Comparison of ENCODE assay signal across 32 cellular contexts in the genomic region with DNA sequence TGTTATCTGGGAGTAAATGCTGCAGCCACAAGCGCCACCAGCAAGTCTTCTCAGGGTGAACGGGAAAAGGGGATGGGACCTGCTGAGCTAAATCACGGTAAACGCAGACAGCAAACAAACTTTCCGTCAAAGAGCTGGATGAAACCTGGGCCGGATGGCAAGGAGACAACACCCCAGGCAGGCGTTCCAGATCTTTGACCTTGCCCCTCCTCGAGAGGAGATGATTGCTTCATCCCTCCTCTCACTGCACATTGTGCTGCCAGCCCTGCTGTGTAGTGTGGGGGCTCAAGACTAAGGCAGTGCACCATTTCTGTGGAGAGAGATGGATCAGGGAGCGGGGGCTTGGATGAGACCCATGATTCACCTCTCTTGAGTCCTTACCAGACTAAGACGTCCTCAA. TPM values are rescaled to one million over a fixed set of nuclear protein-coding genes. Genes with fewer than 3 reads are reported as not detected.
A peak's percentile ranks its signal among the peaks of the same experiment; 100 is the strongest.
DNase-seq lines count a peak whose midpoint lies in the region; ATAC-seq and TF ChIP-seq lines count a peak whose summit lies in the region.
"Had no signal": no experiment of that assay in that cellular context is flagged by ENCODE, and none has a peak within 500 bp of the region (broad histone marks: within the 10 kb centered on the region; RNA-seq: fewer than 3 reads in every experiment).

No MANE protein-coding gene starts in this region.

- no TSS peak for BruUV-seq in PC-9 (replicated peaks; lab: Mats Ljungman, UMichigan)

- H3K4me3 ChIP-seq in PC-9: no peak overlapping the region
- no peak overlapping the region for H3K4me3 ChIP-seq in epithelial cell of esophagus (ENCODE audit: low read length)
- no peak overlapping the region for H3K4me3 ChIP-seq in lung
- no peak overlapping the region for H3K4me3 ChIP-seq in esophagus muscularis mucosa
- H3K4me3 ChIP-seq: lower lobe of right lung, Peyer's patch, SJSA1, upper lobe of right lung had no signal

- no peaks in the 10 kb centered on the region for H3K79me2 ChIP-seq in PC-9 (ENCODE audit: low read depth)
- H3K79me2 ChIP-seq: parathyroid adenoma had no signal

- WGBS in lung, 2 donors: 74 to 93% methylated on average over 10 of the region's 10 CpGs
- 73% methylated on average over 10 of the region's 10 CpGs for WGBS in esophagus muscularis mucosa

- H3K9me2 ChIP-seq in PC-9 (ENCODE audit: insufficient read depth): no peaks in the 10 kb centered on the region

- no peak for TF ChIP-seq EP300 in esophagus muscularis mucosa (IDR thresholded peaks at IDR 0.05)

- H3K27me3 ChIP-seq in PC-9 (ENCODE audit: insufficient read depth, low read depth) (no peaks in the 10 kb centered on the region), lung (ENCODE audit: control insufficient read depth, insufficient read depth) (no peaks in the 10 kb centered on the region), esophagus muscularis mucosa (no peaks in the 10 kb centered on the region)
- H3K27me3 ChIP-seq: Peyer's patch, SJSA1, upper lobe of right lung had no signal

- H3K36me3 ChIP-seq in PC-9 (ENCODE audit: low read depth): no peaks in the 10 kb centered on the region
- H3K36me3 ChIP-seq in lung (ENCODE audit: control insufficient read depth in 2 of 2, insufficient read depth in 2 of 2, low read length in 2 of 2): no peaks in the 10 kb centered on the region
- no peaks in the 10 kb centered on the region for H3K36me3 ChIP-seq in esophagus muscularis mucosa
- H3K36me3 ChIP-seq: lower lobe of right lung, Peyer's patch, SJSA1, upper lobe of right lung had no signal

- CTCF ChIA-PET in PC-9 (lab: Charles Lee): no interaction called here

- no peak for TF ChIP-seq POLR2A in esophagus muscularis mucosa (IDR thresholded peaks at IDR 0.05; ENCODE audit: low read depth)

- H3K27ac ChIP-seq in PC-9 (peak overlapping the region; percentile 84), lung (ENCODE audit: low read depth in 1 of 2, low read length in 1 of 2) (no peak overlapping the region), esophagus muscularis mucosa (replicated peaks in 1 of 4) (no peak overlapping the region)
- H3K27ac ChIP-seq: lower lobe of right lung, parathyroid adenoma, SJSA1, upper lobe of right lung had no signal

- no peak overlapping the region for H2AFZ ChIP-seq in PC-9

- TF ChIP-seq CTCF in PC-9 (conservative IDR thresholded peaks at IDR 0.05) (no peak), epithelial cell of esophagus (IDR thresholded peaks at IDR 0.05; ENCODE audit: insufficient read depth, low read depth, low read length, missing control alignments) (no peak), lung (IDR thresholded peaks at IDR 0.05; ENCODE audit: control extremely low read depth, extremely low read depth) (no peak), esophagus muscularis mucosa (IDR thresholded peaks at IDR 0.05) (no peak)

- intact Hi-C loops in PC-9 (cut with micrococcal nuclease; ENCODE audit: unreplicated experiment) (no loop called here), esophagus muscularis mucosa (cut with DNase I) (no loop called here)

- H3K4me2 ChIP-seq in PC-9: 0 out of 2 replicates have a peak overlapping the region, but pooled peaks have one; percentile 5

- no peaks in the 10 kb centered on the region for H4K20me1 ChIP-seq in PC-9 (ENCODE audit: insufficient read depth)

- DNase-seq in PC-9 (peak in 1 of 2 experiments; percentile 31), epithelial cell of esophagus (ENCODE audit: low read depth) (peak; percentile 88), lung (ENCODE audit: low spot score) (no peak), esophagus muscularis mucosa (ENCODE audit: extremely low spot score) (no peak), NCI-H1694 (lab: John Stamatoyannopoulos, UW) (no peak), GOT3 (lab: John Stamatoyannopoulos, UW) (no peak), NCI-H1417 (lab: John Stamatoyannopoulos, UW) (no peak)
- DNase-seq: activated CD4-positive, alpha-beta memory T cell treated with anti-CD3 and anti-CD28 coated beads for 36 hours; activated CD8-positive, alpha-beta memory T cell treated with anti-CD3 and anti-CD28 coated beads, Interleukin-2, amount 50 U/mL, for 4 hours; activated naive CD4-positive, alpha-beta T cell treated with anti-CD3 and anti-CD28 coated beads, Interleukin-2, amount 50 U/mL, for 16 hours; aorta; Calu3; DMS79 treated with DMSO at 0.1 percent for 48 hours; GF-D8; glutamatergic neuron; Kasumi-1; kidney; lower lobe of right lung; NCI-H1048; NCI-H1930; NCI-H526; right cardiac atrium; stimulated activated CD4-positive, alpha-beta T cell treated with anti-CD3 and anti-CD28 coated beads, Interleukin-12 subunit alpha, Interleukin-12 subunit beta, amount 100 ng/mL, for 4 hours; stimulated activated CD4-positive, alpha-beta T cell treated with anti-CD3 and anti-CD28 coated beads, Interleukin-4, amount 100 ng/mL, for 1 hour; upper lobe of right lung had no signal

- ATAC-seq in lung (ENCODE audit: insufficient read depth, low FRiP score): peak; percentile 35
- ATAC-seq: activated T-helper 17 cell treated with anti-CD3 and anti-CD28 coated beads, Interleukin-2, amount 50 U/mL, for 72 hours; lower lobe of right lung; upper lobe of right lung had no signal

- peaks cover 36% of the 10 kb centered on the region for H3K4me1 ChIP-seq in PC-9 (replicated peaks; ENCODE audit: insufficient read depth)
- no peaks in the 10 kb centered on the region for H3K4me1 ChIP-seq in lung (ENCODE audit: control insufficient read depth in 2 of 2, insufficient read depth in 2 of 2, low read length in 2 of 2)
- H3K4me1 ChIP-seq in esophagus muscularis mucosa: peaks cover 0 to 9% (median 8%) of the 10 kb centered on the region in 4 donors
- H3K4me1 ChIP-seq: lower lobe of right lung, Peyer's patch, SJSA1 had no signal

- H3K9me3 ChIP-seq in PC-9 (ENCODE audit: insufficient read depth, low read depth): no peaks in the 10 kb centered on the region
- H3K9me3 ChIP-seq in lung (ENCODE audit: control insufficient read depth in 2 of 2, insufficient read depth in 1 of 2, low read length in 1 of 2): no peaks in the 10 kb centered on the region
- H3K9me3 ChIP-seq in esophagus muscularis mucosa: no peaks in the 10 kb centered on the region
- H3K9me3 ChIP-seq: lower lobe of right lung, Peyer's patch, SJSA1, upper lobe of right lung had no signal

- H3F3A ChIP-seq in PC-9 (ENCODE audit: insufficient read depth, low read depth): peaks cover 19% of the 10 kb centered on the region

- POLR2A ChIA-PET in PC-9 (lab: Charles Lee; ENCODE audit: unreplicated experiment): no interaction called here

RNA-seq across cellular contexts. Expression of gene RAET1E, which starts 9.8 kb away (rescaled TPM):
- total RNA-seq in PC-9 (2021) (0.20 TPM in 1 of 2 replicates, not detected in the other), lung (under 1 TPM; 0.94 to 0.98 TPM), esophagus muscularis mucosa (under 1 TPM in 1 of 4 donors, not detected in 3; 0.29 TPM)
- under 1 TPM; 0.56 to 0.93 TPM for polyA plus RNA-seq in lung
- total RNA-seq: activated CD4-positive, alpha-beta memory T cell treated with anti-CD3 and anti-CD28 coated beads for 36 hours; Calu3; cardiac septum; lower lobe of right lung; Peyer's patch; SJSA1 had no signal
- polyA plus RNA-seq: CD14-positive monocyte, neural cell had no signal

RNA-seq across cellular contexts. Expression of gene LRP11, which starts 24.0 kb away (rescaled TPM):
- total RNA-seq in PC-9 (2021): 33.8 and 38.6 TPM in 2 replicates
- total RNA-seq in lung: 10 to 100 TPM; 34.3 to 39.5 TPM
- polyA plus RNA-seq in lung: 10 to 100 TPM; 15.8 to 18.7 TPM
- 10 to 100 TPM; 15.0 to 29.1 (median 24.0) TPM for total RNA-seq in esophagus muscularis mucosa

RNA-seq across cellular contexts. Expression of gene RAET1G, which starts 34.8 kb away (rescaled TPM):
- total RNA-seq in PC-9 (2021): 0.88 TPM in 1 of 2 replicates, not detected in the other
- 1 to 10 TPM in 1 of 2 donors, under 1 TPM in 1; 0.61 to 1.4 TPM for total RNA-seq in lung
- polyA plus RNA-seq in lung: 1 to 10 TPM in 1 of 2 donors, under 1 TPM in 1; 0.32 to 1.8 TPM
- under 1 TPM in 2 of 4 donors, not detected in 2; 0.29 to 0.32 TPM for total RNA-seq in esophagus muscularis mucosa
- total RNA-seq: activated CD4-positive, alpha-beta memory T cell treated with anti-CD3 and anti-CD28 coated beads for 36 hours; activated T-helper 17 cell treated with anti-CD3 and anti-CD28 coated beads, Interleukin-2, amount 50 U/mL, for 72 hours; Peyer's patch had no signal
- polyA plus RNA-seq: CD14-positive monocyte, neural cell had no signal

RNA-seq across cellular contexts. Expression of gene ULBP2, which starts 53.7 kb away (rescaled TPM):
- total RNA-seq in PC-9 (2021): 2.9 and 4.4 TPM in 2 replicates
- 1 to 10 TPM; 2.4 to 2.9 TPM for total RNA-seq in lung
- polyA plus RNA-seq in lung: 1 to 10 TPM; 1.2 to 6.2 TPM
- under 1 TPM in 1 of 4 donors, not detected in 3; 0.39 TPM for total RNA-seq in esophagus muscularis mucosa
- total RNA-seq: activated T-helper 17 cell treated with anti-CD3 and anti-CD28 coated beads, Interleukin-2, amount 50 U/mL, for 72 hours; Peyer's patch had no signal
